In the genomic region with DNA sequence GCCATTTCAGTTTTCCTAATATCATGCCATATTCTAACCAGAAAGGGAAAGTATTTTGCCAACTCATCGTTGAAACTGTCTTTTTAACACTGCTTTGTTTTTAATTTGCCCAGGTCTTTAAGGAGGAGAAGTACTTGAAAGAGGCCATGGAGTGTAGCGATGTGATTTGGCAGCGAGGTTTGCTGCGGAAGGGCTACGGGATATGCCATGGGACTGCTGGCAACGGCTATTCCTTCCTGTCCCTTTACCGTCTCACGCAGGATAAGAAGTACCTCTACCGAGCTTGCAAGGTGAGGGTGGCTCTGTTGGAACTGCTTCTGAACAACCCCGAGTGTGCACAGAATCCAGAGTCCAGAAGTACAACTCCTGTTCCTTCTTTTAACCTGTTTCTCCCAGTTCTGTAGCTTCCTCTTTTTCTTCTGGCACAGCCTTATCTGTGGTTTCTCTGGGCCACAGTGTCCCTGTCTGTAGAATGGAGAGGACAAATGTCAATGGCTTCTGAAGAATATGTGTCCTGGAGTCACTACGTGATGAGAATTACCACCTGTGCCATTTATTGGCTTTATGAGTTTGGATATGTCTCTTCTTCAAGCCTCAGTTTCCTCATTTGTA, we compare ENCODE assay signal across 13 cellular contexts.
"Had no signal": no experiment of that assay in that cellular context is flagged by ENCODE, and none has a peak within 500 bp of the region (broad histone marks: within the 10 kb centered on the region; RNA-seq: fewer than 3 reads in every experiment).

No MANE protein-coding gene starts in this region.

- DNase-seq: activated CD4-positive, alpha-beta T cell treated with anti-CD3 and anti-CD28 coated beads for 4 hours; activated naive CD4-positive, alpha-beta T cell treated with anti-CD3 and anti-CD28 coated beads for 36 hours; foreskin keratinocyte; head of caudate nucleus; occipital lobe; stimulated activated CD4-positive, alpha-beta T cell treated with anti-CD3 and anti-CD28 coated beads, Interleukin-2, amount 100 ng/mL, for 24 hours; stimulated activated naive CD4-positive, alpha-beta T cell; substantia nigra had no signal

- H3K4me3 Mint-ChIP-seq: activated naive CD4-positive, alpha-beta T cell treated with anti-CD3 and anti-CD28 coated beads for 36 hours; activated T-helper 1 cell treated with anti-CD3 and anti-CD28 coated beads, Interleukin-12 subunit alpha, Interleukin-12 subunit beta, Interleukin-2, Interleukin-4 antibody, amounts not matched to agents 30 ng/mL and 10 ng/mL and 1 ng/mL, durations not matched to agents 14 hours and 24 hours and 36 hours; nephron; type B pancreatic cell had no signal

- H3K9me3 Mint-ChIP-seq: activated naive CD4-positive, alpha-beta T cell treated with anti-CD3 and anti-CD28 coated beads for 36 hours; activated T-helper 1 cell treated with anti-CD3 and anti-CD28 coated beads, Interleukin-12 subunit alpha, Interleukin-12 subunit beta, Interleukin-2, Interleukin-4 antibody, amounts not matched to agents 30 ng/mL and 10 ng/mL and 1 ng/mL, durations not matched to agents 14 hours and 24 hours and 36 hours; nephron; type B pancreatic cell had no signal

- H3K27ac Mint-ChIP-seq: activated naive CD4-positive, alpha-beta T cell treated with anti-CD3 and anti-CD28 coated beads for 36 hours; activated T-helper 1 cell treated with anti-CD3 and anti-CD28 coated beads, Interleukin-12 subunit alpha, Interleukin-12 subunit beta, Interleukin-2, Interleukin-4 antibody, amounts not matched to agents 30 ng/mL and 10 ng/mL and 1 ng/mL, durations not matched to agents 14 hours and 24 hours and 36 hours; type B pancreatic cell had no signal

- ATAC-seq: foreskin keratinocyte, left lobe of liver, sciatic nerve had no signal
